In the genomic region with DNA sequence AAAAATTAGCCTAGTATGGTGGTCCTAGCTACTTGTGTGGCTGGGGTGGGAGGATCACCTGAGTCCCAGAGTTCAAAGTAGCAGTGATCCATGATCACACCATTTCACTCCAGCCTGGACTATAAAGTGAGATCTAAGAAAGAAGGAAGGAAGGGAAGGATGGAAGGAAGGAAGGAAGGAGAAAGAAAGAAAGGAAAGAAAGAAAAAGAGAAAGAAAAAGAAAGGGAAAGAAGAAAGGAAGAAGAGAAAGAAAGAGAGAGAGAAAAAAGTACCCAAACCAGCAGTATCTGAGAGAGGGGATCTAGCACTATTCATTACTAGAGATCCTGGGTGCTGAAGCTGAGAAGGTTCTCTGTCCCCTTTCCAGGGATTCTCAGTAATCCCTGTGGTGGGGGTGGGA, we compare ENCODE assay signal across 13 cellular contexts.
DNase-seq lines count a peak whose midpoint lies in the region; ATAC-seq and TF ChIP-seq lines count a peak whose summit lies in the region.
"Had no signal": no experiment of that assay in that cellular context is flagged by ENCODE, and none has a peak within 500 bp of the region (broad histone marks: within the 10 kb centered on the region; RNA-seq: fewer than 3 reads in every experiment).

No MANE protein-coding gene starts in this region.

- DNase-seq in WTC11 (ENCODE audit: low spot score) (no peak), memory B cell (ENCODE audit: low spot score in 2 of 2) (no peak), Right ventricle myocardium inferior (ENCODE audit: missing footprints) (no peak), iPS-NIHi7 (ENCODE audit: extremely low spot score) (no peak), germinal center (ENCODE audit: low spot score) (no peak), body of pancreas (no peak)
- DNase-seq: CD4-positive, CD25-positive, alpha-beta regulatory T cell; DMS 273 treated with DMSO at 0.1 percent for 48 hours; GM23248; H7 had no signal

- no peak for TF ChIP-seq POLR2A in body of pancreas (IDR thresholded peaks at IDR 0.05)

- H3K4me1 ChIP-seq in HEK293 (ENCODE audit: control insufficient read depth, insufficient read depth, low read length) (peaks cover 12% of the 10 kb centered on the region), body of pancreas (peaks cover 26% of the 10 kb centered on the region)

- H3K4me3 ChIP-seq in HEK293 (ENCODE audit: low read depth, low read length), result no peak overlapping the region
- H3K4me3 ChIP-seq in body of pancreas, result no peak overlapping the region
- H3K4me3 ChIP-seq: A549, GM23248 had no signal

- H3K4me3 Mint-ChIP-seq in WTC11 (no peak overlapping the region), memory B cell (no peak overlapping the region)
- no peak overlapping the region for H3K4me3 Mint-ChIP-seq in stimulated activated memory B cell treated with anti-CD40 and anti-IgM and Interleukin-4, amounts not matched to agents 10 μg/mL and 1 μg/mL and 100 μg/mL, for 72 hours
- H3K4me3 Mint-ChIP-seq: CD4-positive, CD25-positive, alpha-beta regulatory T cell had no signal

- CTCF ChIA-PET in HEK293 (lab: Yijun Ruan, JAX) (interaction anchor here (0.6 kb wide), 1 partner anchor 443 kb away, joined by 5 read pairs; no protein-coding TSS in a partner anchor), WTC11 (lab: Charles Lee) (interaction anchor here (1.4 kb wide), 1 partner anchor 104 kb away, joined by 3 read pairs; no protein-coding TSS in a partner anchor)

- H3K9me3 ChIP-seq in HEK293 (ENCODE audit: control insufficient read depth, insufficient read depth, low read depth, low read length) (no peaks in the 10 kb centered on the region), body of pancreas (no peaks in the 10 kb centered on the region)
- H3K9me3 ChIP-seq: A549 had no signal

- H3K27me3 ChIP-seq in body of pancreas, result no peaks in the 10 kb centered on the region

- H3K36me3 ChIP-seq in HEK293 (ENCODE audit: control insufficient read depth in 2 of 2, insufficient read depth in 1 of 2, low read length in 2 of 2), result no peaks in the 10 kb centered on the region
- H3K36me3 ChIP-seq in body of pancreas (replicated peaks in 1 of 2; ENCODE audit: insufficient read depth in 1 of 2, low read depth in 2 of 2), result no peaks in the 10 kb centered on the region

- H3K9me3 Mint-ChIP-seq in WTC11 (peaks cover 11% of the 10 kb centered on the region), memory B cell (no peaks in the 10 kb centered on the region)
- H3K9me3 Mint-ChIP-seq in stimulated activated memory B cell treated with anti-CD40 and anti-IgM and Interleukin-4, amounts not matched to agents 10 μg/mL and 1 μg/mL and 100 μg/mL, for 72 hours, result no peaks in the 10 kb centered on the region

- intact Hi-C loops in Right ventricle myocardium inferior (cut with DNase I), result no loop called here
- intact Hi-C loops in body of pancreas (cut with DNase I), result no loop called here

- H3K27me3 Mint-ChIP-seq in WTC11 (ENCODE audit: low read depth), result no peaks in the 10 kb centered on the region; the same call in 1 of the 2 replicates
- no peaks in the 10 kb centered on the region for H3K27me3 Mint-ChIP-seq in memory B cell
- H3K27me3 Mint-ChIP-seq in stimulated activated memory B cell treated with anti-CD40 and anti-IgM and Interleukin-4, amounts not matched to agents 10 μg/mL and 1 μg/mL and 100 μg/mL, for 72 hours, result no peaks in the 10 kb centered on the region

- peaks cover 9% of the 10 kb centered on the region for H3K36me3 Mint-ChIP-seq in WTC11
- no peaks in the 10 kb centered on the region for H3K36me3 Mint-ChIP-seq in memory B cell
- peaks cover 6% of the 10 kb centered on the region for H3K36me3 Mint-ChIP-seq in stimulated activated memory B cell treated with anti-CD40 and anti-IgM and Interleukin-4, amounts not matched to agents 10 μg/mL and 1 μg/mL and 100 μg/mL, for 72 hours
- H3K36me3 Mint-ChIP-seq: CD4-positive, CD25-positive, alpha-beta regulatory T cell had no signal

- TF ChIP-seq CTCF in HEK293 (tag by site-specific recombination; IDR thresholded peaks at IDR 0.05), result no peak
- no peak for TF ChIP-seq CTCF in WTC11 (IDR thresholded peaks at IDR 0.05)
- no peak for TF ChIP-seq CTCF in body of pancreas (IDR thresholded peaks at IDR 0.05)

- H3K27ac Mint-ChIP-seq in WTC11 (0 out of 2 replicates have a peak overlapping the region, but pooled peaks have one; percentile 74), memory B cell (peak overlapping the region; percentile 85)
- peak overlapping the region; percentile 88 for H3K27ac Mint-ChIP-seq in stimulated activated memory B cell treated with anti-CD40 and anti-IgM and Interleukin-4, amounts not matched to agents 10 μg/mL and 1 μg/mL and 100 μg/mL, for 72 hours
- H3K27ac Mint-ChIP-seq: CD4-positive, CD25-positive, alpha-beta regulatory T cell had no signal

- H3K27ac ChIP-seq in HEK293 (ENCODE audit: extremely low read depth, low read depth, low read length), result no peak overlapping the region
- H3K27ac ChIP-seq in body of pancreas, result no peak overlapping the region
- H3K27ac ChIP-seq: A549, GM23248 had no signal

- POLR2A ChIA-PET in HEK293 (lab: Yijun Ruan, JAX) (no interaction called here), WTC11 (lab: Charles Lee) (no interaction called here)

- ATAC-seq in WTC11 (no peak), memory B cell (ENCODE audit: low read depth) (no peak), Right ventricle myocardium inferior (no peak), body of pancreas (no peak)
- no peak for ATAC-seq in stimulated activated memory B cell treated with anti-CD40 and anti-IgM and Interleukin-4, amounts not matched to agents 10 μg/mL and 1 μg/mL and 100 μg/mL, for 72 hours
- ATAC-seq: A549 had no signal

- H3K4me1 Mint-ChIP-seq in WTC11 (peaks cover 53% of the 10 kb centered on the region), memory B cell (peaks cover 31% of the 10 kb centered on the region)
- H3K4me1 Mint-ChIP-seq in stimulated activated memory B cell treated with anti-CD40 and anti-IgM and Interleukin-4, amounts not matched to agents 10 μg/mL and 1 μg/mL and 100 μg/mL, for 72 hours, result peaks cover 60% of the 10 kb centered on the region

TF ChIP-seq in HEK293, 187 proteins besides CTCF, POLR2A, EP300 and RAD21:
- TF ChIP-seq KLF9 (tag by site-specific recombination; IDR thresholded peaks at IDR 0.05; ENCODE audit: low read depth), result no peak
- no peak for TF ChIP-seq ZNF585B (tag by site-specific recombination; IDR thresholded peaks at IDR 0.05)
- peak; percentile 79 for TF ChIP-seq ZNF366 (tag by site-specific recombination; conservative IDR thresholded peaks at IDR 0.05)
- TF ChIP-seq PRDM1 (tag by site-specific recombination; IDR thresholded peaks at IDR 0.05), result 0 out of 2 replicates have a peak, but pooled peaks have one; percentile 34

TF ChIP-seq in WTC11, 78 proteins besides CTCF, POLR2A, EP300 and RAD21 (continues in another document):
- TF ChIP-seq, protein P1, sequence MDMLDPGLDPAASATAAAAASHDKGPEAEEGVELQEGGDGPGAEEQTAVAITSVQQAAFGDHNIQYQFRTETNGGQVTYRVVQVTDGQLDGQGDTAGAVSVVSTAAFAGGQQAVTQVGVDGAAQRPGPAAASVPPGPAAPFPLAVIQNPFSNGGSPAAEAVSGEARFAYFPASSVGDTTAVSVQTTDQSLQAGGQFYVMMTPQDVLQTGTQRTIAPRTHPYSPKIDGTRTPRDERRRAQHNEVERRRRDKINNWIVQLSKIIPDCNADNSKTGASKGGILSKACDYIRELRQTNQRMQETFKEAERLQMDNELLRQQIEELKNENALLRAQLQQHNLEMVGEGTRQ (CRISPR knock-in tag; IDR thresholded peaks at IDR 0.05), result no peak
- no peak for TF ChIP-seq ZNF423 (CRISPR knock-in tag; IDR thresholded peaks at IDR 0.05)
- TF ChIP-seq, protein P2, sequence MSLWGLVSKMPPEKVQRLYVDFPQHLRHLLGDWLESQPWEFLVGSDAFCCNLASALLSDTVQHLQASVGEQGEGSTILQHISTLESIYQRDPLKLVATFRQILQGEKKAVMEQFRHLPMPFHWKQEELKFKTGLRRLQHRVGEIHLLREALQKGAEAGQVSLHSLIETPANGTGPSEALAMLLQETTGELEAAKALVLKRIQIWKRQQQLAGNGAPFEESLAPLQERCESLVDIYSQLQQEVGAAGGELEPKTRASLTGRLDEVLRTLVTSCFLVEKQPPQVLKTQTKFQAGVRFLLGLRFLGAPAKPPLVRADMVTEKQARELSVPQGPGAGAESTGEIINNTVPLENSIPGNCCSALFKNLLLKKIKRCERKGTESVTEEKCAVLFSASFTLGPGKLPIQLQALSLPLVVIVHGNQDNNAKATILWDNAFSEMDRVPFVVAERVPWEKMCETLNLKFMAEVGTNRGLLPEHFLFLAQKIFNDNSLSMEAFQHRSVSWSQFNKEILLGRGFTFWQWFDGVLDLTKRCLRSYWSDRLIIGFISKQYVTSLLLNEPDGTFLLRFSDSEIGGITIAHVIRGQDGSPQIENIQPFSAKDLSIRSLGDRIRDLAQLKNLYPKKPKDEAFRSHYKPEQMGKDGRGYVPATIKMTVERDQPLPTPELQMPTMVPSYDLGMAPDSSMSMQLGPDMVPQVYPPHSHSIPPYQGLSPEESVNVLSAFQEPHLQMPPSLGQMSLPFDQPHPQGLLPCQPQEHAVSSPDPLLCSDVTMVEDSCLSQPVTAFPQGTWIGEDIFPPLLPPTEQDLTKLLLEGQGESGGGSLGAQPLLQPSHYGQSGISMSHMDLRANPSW (CRISPR knock-in tag; conservative IDR thresholded peaks at IDR 0.05; ENCODE audit: low read depth), result no peak
